21 cellular contexts compared by ENCODE assay signal in the genomic region with DNA sequence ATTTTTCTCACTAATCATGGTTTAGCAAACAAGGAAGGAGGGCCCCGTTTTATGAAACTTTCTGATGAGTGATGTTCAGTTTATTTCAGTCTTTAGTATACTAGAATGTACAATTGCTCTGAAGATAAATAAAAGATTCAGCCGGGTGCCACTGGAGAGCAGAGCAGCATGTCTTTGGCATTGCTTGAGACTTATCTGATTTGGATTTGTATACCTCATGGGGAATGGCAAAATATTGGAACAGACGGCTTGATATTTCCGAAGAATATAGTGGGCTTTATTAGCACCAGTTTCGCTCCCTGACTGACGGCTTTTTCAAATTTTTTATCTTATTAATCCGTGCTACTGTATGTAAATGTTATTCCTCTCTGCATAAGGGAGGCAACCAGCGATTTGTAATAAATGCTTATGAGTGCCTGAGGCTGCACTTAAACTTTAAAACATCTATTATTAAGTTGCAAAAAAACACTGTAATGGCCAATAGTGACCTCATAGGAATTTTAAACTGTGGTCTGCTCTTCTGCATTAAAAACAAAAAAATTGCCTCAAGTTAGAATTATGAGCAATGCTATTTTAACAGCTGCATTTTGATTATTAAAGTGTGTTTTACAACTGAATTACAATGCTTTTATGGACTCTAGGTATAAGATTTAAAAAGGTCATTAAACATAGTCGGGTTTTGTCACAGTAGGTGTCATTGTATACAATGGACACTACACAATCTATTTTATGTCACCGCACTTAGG.
DNase-seq lines count a peak whose midpoint lies in the region; ATAC-seq and TF ChIP-seq lines count a peak whose summit lies in the region.
"Had no signal": no experiment of that assay in that cellular context is flagged by ENCODE, and none has a peak within 500 bp of the region (broad histone marks: within the 10 kb centered on the region; RNA-seq: fewer than 3 reads in every experiment).

No MANE protein-coding gene starts in this region.

- no peak overlapping the region for H2AFZ ChIP-seq in hepatocyte

- POLR2A ChIA-PET in Caco-2 (lab: Charles Lee), result no interaction called here

- H4K20me1 ChIP-seq in hepatocyte (ENCODE audit: insufficient read depth, poor library complexity, severe bottlenecking), result no peaks in the 10 kb centered on the region

- ATAC-seq in GM21717 (IDR thresholded peaks at IDR 0.05; ENCODE audit: unreplicated experiment), result no peak
- ATAC-seq: HepG2 had no signal

- no peaks in the 10 kb centered on the region for H3K4me1 Mint-ChIP-seq in Caco-2 (ENCODE audit: low read depth, unreplicated experiment)

- no peaks in the 10 kb centered on the region for H3K9me3 Mint-ChIP-seq in Caco-2 (ENCODE audit: unreplicated experiment)

- WGBS in hepatocyte (ENCODE audit: low lambda C conversion rate, missing lambda C conversion rate), result 64% methylated on average over 10 of the region's 10 CpGs

- H3K9me3 ChIP-seq in hepatocyte (ENCODE audit: low read depth) (no peaks in the 10 kb centered on the region), Caco-2 (no peaks in the 10 kb centered on the region)

- H3K36me3 ChIP-seq in hepatocyte (replicated peaks; ENCODE audit: insufficient read depth, low read depth) (no peaks in the 10 kb centered on the region), Caco-2 (ENCODE audit: control insufficient read depth, insufficient read depth, low read length) (no peaks in the 10 kb centered on the region)

- no peak overlapping the region for H3K27ac ChIP-seq in hepatocyte
- H3K27ac ChIP-seq: 22Rv1 had no signal

- H3K9me2 ChIP-seq in hepatocyte (replicated peaks; ENCODE audit: insufficient read depth), result no peaks in the 10 kb centered on the region

- H3K27ac Mint-ChIP-seq in Caco-2 (ENCODE audit: unreplicated experiment), result no peak overlapping the region

- H3K79me2 ChIP-seq in hepatocyte, result no peaks in the 10 kb centered on the region

- H3K36me3 Mint-ChIP-seq in Caco-2 (ENCODE audit: insufficient read depth, unreplicated experiment), result no peaks in the 10 kb centered on the region

- H3K4me1 ChIP-seq in hepatocyte (ENCODE audit: insufficient read depth), result peaks cover 6% of the 10 kb centered on the region
- H3K4me1 ChIP-seq in Caco-2, result no peaks in the 10 kb centered on the region

- no TSS peak for BruUV-seq in Caco-2 (replicated peaks; lab: Mats Ljungman, UMichigan)

- CTCF ChIA-PET in Caco-2 (lab: Charles Lee), result no interaction called here

- H3K4me3 ChIP-seq in hepatocyte, result no peak overlapping the region
- H3K4me3 ChIP-seq in Caco-2 (ENCODE audit: low read depth, low read length), result no peak overlapping the region

- peaks cover 3% of the 10 kb centered on the region for H3K27me3 Mint-ChIP-seq in Caco-2 (ENCODE audit: insufficient read depth, unreplicated experiment)

- intact Hi-C loops in Caco-2 (cut with micrococcal nuclease; ENCODE audit: unreplicated experiment), result no loop called here

- H3K4me2 ChIP-seq in hepatocyte, result peak overlapping the region; percentile 61

- no peak overlapping the region for H3K4me3 Mint-ChIP-seq in Caco-2 (ENCODE audit: unreplicated experiment)

- no peak for TF ChIP-seq CTCF in hepatocyte (IDR thresholded peaks at IDR 0.05; ENCODE audit: poor library complexity)
- TF ChIP-seq CTCF in Caco-2 (IDR thresholded peaks at IDR 0.05; ENCODE audit: insufficient read depth in 1 of 2, low read depth in 1 of 2, low read length in 1 of 2, severe bottlenecking in 1 of 2, unreplicated experiment in 1 of 2), result no peak

- no peaks in the 10 kb centered on the region for H3K27me3 ChIP-seq in hepatocyte
- H3K27me3 ChIP-seq in Caco-2 (replicated peaks; ENCODE audit: control insufficient read depth, insufficient read depth, low read length), result no peaks in the 10 kb centered on the region

- in situ Hi-C loops in SK-MEL-5 (cut with HindIII; ENCODE audit: low pct_unique_long_range_greater_than_20kb, low sequenced_read_pairs), result no loop called here

- DNase-seq in DMS79 treated with DMSO at 0.1 percent for 48 hours (lab: John Stamatoyannopoulos, UW) (peak; percentile 43), DMS79 (lab: John Stamatoyannopoulos, UW) (no peak), NCI-H1417 (lab: John Stamatoyannopoulos, UW) (peak; percentile 74 to 93 (median 75)), SK-MEL-5 (ENCODE audit: low read depth, low spot score) (peak; percentile 10), hepatocyte (ENCODE audit: low spot score) (no peak), Caco-2 (no peak), HT-29 (ENCODE audit: low spot score) (no peak)
- DNase-seq: COR-L47, EL, GOT3, KG1, NCI-H1048, NCI-H1694, NCI-H2171 treated with DMSO at 0.1 percent for 48 hours, NCI-H82, OCI-M1, Right ventricle myocardium superior, T-helper 1 cell had no signal

Comparison
In these comparisons a context has a peak if more than half of its experiments do, and no peak if none do; other contexts are left out.
1. DNase-seq: peak in DMS79 treated with DMSO at 0.1 percent for 48 hours (single experiment), NCI-H1417 (3 of 3) and SK-MEL-5 (single experiment); none in DMS79 (single experiment), hepatocyte (single experiment), Caco-2 (0 of 2) and HT-29 (single experiment).